Comparison of ENCODE assay signal across 8 cellular contexts in the genomic region with DNA sequence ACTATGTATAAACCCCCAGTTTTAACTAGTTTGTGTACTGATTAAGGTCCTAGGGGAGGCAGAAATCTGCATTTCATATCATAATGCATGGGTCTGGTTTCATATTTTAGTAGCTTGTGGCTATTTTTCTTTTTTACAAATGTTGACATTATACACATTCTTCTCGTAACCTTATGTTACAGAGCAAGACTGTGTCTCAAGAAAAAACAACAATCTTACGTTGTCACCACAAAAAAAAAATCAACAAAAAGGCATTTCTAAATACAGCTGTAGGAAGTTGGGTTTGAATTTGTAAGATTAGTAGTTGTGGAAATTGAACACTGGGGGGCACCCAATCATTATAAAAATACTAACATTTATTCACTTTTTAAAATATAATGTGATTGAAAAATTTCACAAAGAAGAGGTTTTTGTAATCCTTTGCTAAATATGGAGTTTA. TPM values are rescaled to one million over a fixed set of nuclear protein-coding genes. Genes with fewer than 3 reads are reported as not detected.
A peak's percentile ranks its signal among the peaks of the same experiment; 100 is the strongest.
DNase-seq lines count a peak whose midpoint lies in the region; ATAC-seq and TF ChIP-seq lines count a peak whose summit lies in the region.

No MANE protein-coding gene starts in this region.

- no peak for TF ChIP-seq POLR2A in Peyer's patch (IDR thresholded peaks at IDR 0.05)

- TF ChIP-seq CTCF in natural killer cell (IDR thresholded peaks at IDR 0.05) (peak; percentile 59), Peyer's patch (IDR thresholded peaks at IDR 0.05) (peak in 5 of 6 experiments; percentile 9 to 34 (median 25)), fibroblast of pulmonary artery (IDR thresholded peaks at IDR 0.05; ENCODE audit: low read length, missing control alignments) (peak; percentile 38)

- H3K9me3 ChIP-seq in Peyer's patch, result no peaks in the 10 kb centered on the region

- H3K4me1 ChIP-seq in Peyer's patch, result no peaks in the 10 kb centered on the region

- H3K9me3 Mint-ChIP-seq in natural killer cell, result no peaks in the 10 kb centered on the region
- H3K9me3 Mint-ChIP-seq in natural killer cell treated with Interleukin-12 subunit alpha and Interleukin-12 subunit beta and Interleukin-15 and Interleukin-18, amount 100 ng/mL, for 72 hours, result no peaks in the 10 kb centered on the region
- H3K9me3 Mint-ChIP-seq in activated CD4-positive, alpha-beta T cell treated with anti-CD3 and anti-CD28 coated beads, Interleukin-2, amount 10 ng/mL, durations not matched to agents 7 days and 5 days, result no peaks in the 10 kb centered on the region

- H3K27me3 ChIP-seq in Peyer's patch, result no peaks in the 10 kb centered on the region

- CTCF ChIA-PET in activated CD4-positive, alpha-beta T cell treated with anti-CD3 and anti-CD28 coated beads, Interleukin-2, amount 10 ng/mL, durations not matched to agents 7 days and 5 days (lab: Charles Lee), result interaction anchor here (0.6 kb wide), 1 partner anchor 1659 kb away, joined by 3 read pairs; no protein-coding TSS in a partner anchor

- H3K36me3 Mint-ChIP-seq in natural killer cell, result no peaks in the 10 kb centered on the region
- no peaks in the 10 kb centered on the region for H3K36me3 Mint-ChIP-seq in natural killer cell treated with Interleukin-12 subunit alpha and Interleukin-12 subunit beta and Interleukin-15 and Interleukin-18, amount 100 ng/mL, for 72 hours
- H3K36me3 Mint-ChIP-seq in activated CD4-positive, alpha-beta T cell treated with anti-CD3 and anti-CD28 coated beads, Interleukin-2, amount 10 ng/mL, durations not matched to agents 7 days and 5 days (ENCODE audit: low read depth), result no peaks in the 10 kb centered on the region

- H3K4me3 ChIP-seq in Peyer's patch, result no peak overlapping the region
- H3K4me3 ChIP-seq in fibroblast of pulmonary artery (replicated peaks; ENCODE audit: low read depth, low read length), result no peak overlapping the region

- DNase-seq in natural killer cell (no peak), Peyer's patch (no peak), fibroblast of pulmonary artery (ENCODE audit: low read depth) (peak; percentile 58), NCI-H2029 treated with DMSO at 0.1 percent for 48 hours (lab: John Stamatoyannopoulos, UW) (no peak), NCI-H2081 (lab: John Stamatoyannopoulos, UW) (no peak)
- DNase-seq in natural killer cell treated with Interleukin-12 subunit alpha and Interleukin-12 subunit beta and Interleukin-15 and Interleukin-18, amount 100 ng/mL, for 72 hours (ENCODE audit: low spot score), result no peak
- DNase-seq in activated CD4-positive, alpha-beta T cell treated with anti-CD3 and anti-CD28 coated beads, Interleukin-2, amount 10 ng/mL, durations not matched to agents 7 days and 5 days, result no peak

- H3K36me3 ChIP-seq in Peyer's patch, result no peaks in the 10 kb centered on the region

- POLR2A ChIA-PET in activated CD4-positive, alpha-beta T cell treated with anti-CD3 and anti-CD28 coated beads, Interleukin-2, amount 10 ng/mL, durations not matched to agents 7 days and 5 days (lab: Charles Lee), result no interaction called here

- H3K4me1 Mint-ChIP-seq in natural killer cell, result no peaks in the 10 kb centered on the region
- H3K4me1 Mint-ChIP-seq in natural killer cell treated with Interleukin-12 subunit alpha and Interleukin-12 subunit beta and Interleukin-15 and Interleukin-18, amount 100 ng/mL, for 72 hours (ENCODE audit: low read depth in 2 of 2), result peaks cover 0 to 3% of the 10 kb centered on the region in 2 donors
- peaks cover 7% of the 10 kb centered on the region for H3K4me1 Mint-ChIP-seq in activated CD4-positive, alpha-beta T cell treated with anti-CD3 and anti-CD28 coated beads, Interleukin-2, amount 10 ng/mL, durations not matched to agents 7 days and 5 days

- no peak overlapping the region for H3K27ac Mint-ChIP-seq in natural killer cell
- H3K27ac Mint-ChIP-seq in natural killer cell treated with Interleukin-12 subunit alpha and Interleukin-12 subunit beta and Interleukin-15 and Interleukin-18, amount 100 ng/mL, for 72 hours, result no peak overlapping the region
- no peak overlapping the region for H3K27ac Mint-ChIP-seq in activated CD4-positive, alpha-beta T cell treated with anti-CD3 and anti-CD28 coated beads, Interleukin-2, amount 10 ng/mL, durations not matched to agents 7 days and 5 days

- no peaks in the 10 kb centered on the region for H3K27me3 Mint-ChIP-seq in natural killer cell (ENCODE audit: low read depth in 2 of 2)
- H3K27me3 Mint-ChIP-seq in natural killer cell treated with Interleukin-12 subunit alpha and Interleukin-12 subunit beta and Interleukin-15 and Interleukin-18, amount 100 ng/mL, for 72 hours, result peaks cover 0 to 8% of the 10 kb centered on the region in 2 donors
- H3K27me3 Mint-ChIP-seq in activated CD4-positive, alpha-beta T cell treated with anti-CD3 and anti-CD28 coated beads, Interleukin-2, amount 10 ng/mL, durations not matched to agents 7 days and 5 days, result no peaks in the 10 kb centered on the region

- no peak overlapping the region for H3K27ac ChIP-seq in Peyer's patch

- ATAC-seq in natural killer cell (peak in 2 of 3 donors; percentile 46 to 48), GM18858 (IDR thresholded peaks at IDR 0.05; ENCODE audit: unreplicated experiment) (no peak)
- no peak for ATAC-seq in natural killer cell treated with Interleukin-12 subunit alpha and Interleukin-12 subunit beta and Interleukin-15 and Interleukin-18, amount 100 ng/mL, for 72 hours

- H3K4me3 Mint-ChIP-seq in natural killer cell, result no peak overlapping the region
- no peak overlapping the region for H3K4me3 Mint-ChIP-seq in natural killer cell treated with Interleukin-12 subunit alpha and Interleukin-12 subunit beta and Interleukin-15 and Interleukin-18, amount 100 ng/mL, for 72 hours
- H3K4me3 Mint-ChIP-seq in activated CD4-positive, alpha-beta T cell treated with anti-CD3 and anti-CD28 coated beads, Interleukin-2, amount 10 ng/mL, durations not matched to agents 7 days and 5 days, result no peak overlapping the region

- intact Hi-C loops in natural killer cell (cut with micrococcal nuclease), result loop anchor here (1.0 kb wide), 1 partner anchor 337 kb away; no protein-coding TSS in a partner anchor

RNA-seq across cellular contexts. Expression of a gene that starts 17.9 kb away (rescaled TPM):
- total RNA-seq in natural killer cell (100 to 1,000 TPM in 1 of 3 donors, 10 to 100 TPM in 2; 91.1 to 106 (median 94.9) TPM), Peyer's patch (100 to 1,000 TPM; 102 to 136 (median 119) TPM)
- 100 to 1,000 TPM; 104 to 148 TPM for total RNA-seq in natural killer cell treated with Interleukin-12 subunit alpha and Interleukin-12 subunit beta and Interleukin-15 and Interleukin-18, amount 100 ng/mL, for 72 hours
- total RNA-seq in activated CD4-positive, alpha-beta T cell treated with anti-CD3 and anti-CD28 coated beads, Interleukin-2, amount 10 ng/mL, durations not matched to agents 7 days and 5 days, result 10 to 100 TPM; 79.9 to 83.5 TPM

RNA-seq across cellular contexts. Expression of a gene that starts 18.2 kb away (rescaled TPM):
- 100 to 1,000 TPM; 102 to 124 (median 108) TPM for total RNA-seq in natural killer cell
- total RNA-seq in natural killer cell treated with Interleukin-12 subunit alpha and Interleukin-12 subunit beta and Interleukin-15 and Interleukin-18, amount 100 ng/mL, for 72 hours, result 100 to 1,000 TPM in 1 of 2 donors, 10 to 100 TPM in 1; 98.0 to 114 TPM
- total RNA-seq in Peyer's patch, result 100 to 1,000 TPM in 2 of 4 donors, 10 to 100 TPM in 2; 83.1 to 201 (median 109) TPM
- total RNA-seq in activated CD4-positive, alpha-beta T cell treated with anti-CD3 and anti-CD28 coated beads, Interleukin-2, amount 10 ng/mL, durations not matched to agents 7 days and 5 days, result 10 to 100 TPM; 68.3 to 91.2 TPM

Comparison
In these comparisons a context has a peak if more than half of its experiments do, and no peak if none do; other contexts are left out.
1. ATAC-seq: peak in natural killer cell (2 of 3); none in natural killer cell treated with Interleukin-12 subunit alpha and Interleukin-12 subunit beta and Interleukin-15 and Interleukin-18, amount 100 ng/mL, for 72 hours (0 of 2) and GM18858 (single experiment).
2. Peak in every context shown above with its lines, with median percentiles within 50 percentile points of each other: CTCF ChIP-seq.